Comparison of ENCODE assay signal across 24 cellular contexts in genomic region chr7:85664341-85664740, GRCh38.
DNase-seq lines count a peak whose midpoint lies in the region; ATAC-seq and TF ChIP-seq lines count a peak whose summit lies in the region.
"Had no signal": no experiment of that assay in that cellular context is flagged by ENCODE, and none has a peak within 500 bp of the region (broad histone marks: within the 10 kb centered on the region; RNA-seq: fewer than 3 reads in every experiment).

No MANE protein-coding gene starts in this region.

- in situ Hi-C loops in transverse colon (cut with MboI; ENCODE audit: low pct_ligation_motif_present in 1 of 4, low pct_unique_long_range_greater_than_20kb in 1 of 4, low sequenced_read_pairs in 3 of 4), result no loop called here

- no peak for ATAC-seq in GM18870 (IDR thresholded peaks at IDR 0.05; ENCODE audit: unreplicated experiment)
- ATAC-seq: A549; CD8-positive, alpha-beta T cell; GM12878 had no signal

- H3K9me3 ChIP-seq in transverse colon, result no peaks in the 10 kb centered on the region
- no peaks in the 10 kb centered on the region for H3K9me3 ChIP-seq in stomach
- H3K9me3 ChIP-seq: A549; BLaER1 treated with 17β-estradiol and CSF1 and Interleukin-3, amounts not matched to agents 10 nM and 100 nM had no signal

- intact Hi-C loops in transverse colon (cut with DNase I; ENCODE audit: low total_unique reads) (no loop called here), stomach (cut with DNase I; ENCODE audit: low total_unique reads) (no loop called here)

- DNase-seq in COLO829 (ENCODE audit: low spot score) (peak; percentile 89), RPMI7951 (ENCODE audit: low read depth) (peak; percentile 42), epidermal melanocyte (ENCODE audit: insufficient read length, low spot score) (peak; percentile 24), globus pallidus (ENCODE audit: low spot score) (peak; percentile 7), T1000 (lab: John Stamatoyannopoulos, UW) (no peak), transverse colon (no peak), stomach (no peak)
- DNase-seq: AML-193; CD4-positive, alpha-beta T cell; CD8-positive, alpha-beta T cell; COR-L47; DMS 273 treated with DMSO at 0.1 percent for 48 hours; DMS153; DMS53; DMS79; DND-41; EL; GDM1 had no signal

- no peak overlapping the region for H3K4me3 ChIP-seq in transverse colon
- no peak overlapping the region for H3K4me3 ChIP-seq in stomach
- H3K4me3 ChIP-seq: A549; BLaER1 treated with 17β-estradiol and CSF1 and Interleukin-3, amounts not matched to agents 10 nM and 100 nM; GM12878 had no signal

- no peak for TF ChIP-seq EP300 in transverse colon (IDR thresholded peaks at IDR 0.05; ENCODE audit: low read depth)
- TF ChIP-seq EP300 in stomach (IDR thresholded peaks at IDR 0.05), result no peak

- H3K27ac ChIP-seq in transverse colon, result no peak overlapping the region
- no peak overlapping the region for H3K27ac ChIP-seq in stomach
- H3K27ac ChIP-seq: 22Rv1; A549; BLaER1 treated with 17β-estradiol and CSF1 and Interleukin-3, amounts not matched to agents 10 nM and 100 nM; C4-2B had no signal

- TF ChIP-seq POLR2A in transverse colon (IDR thresholded peaks at IDR 0.05) (no peak), stomach (IDR thresholded peaks at IDR 0.05) (no peak)

- no peaks in the 10 kb centered on the region for H3K36me3 ChIP-seq in transverse colon
- no peaks in the 10 kb centered on the region for H3K36me3 ChIP-seq in stomach
- H3K36me3 ChIP-seq: BLaER1 treated with 17β-estradiol and CSF1 and Interleukin-3, amounts not matched to agents 10 nM and 100 nM had no signal

- H3K4me1 ChIP-seq in transverse colon (no peaks in the 10 kb centered on the region), stomach (no peaks in the 10 kb centered on the region)
- H3K4me1 ChIP-seq: BLaER1 treated with 17β-estradiol and CSF1 and Interleukin-3, amounts not matched to agents 10 nM and 100 nM had no signal

- WGBS in transverse colon (ENCODE audit: low coverage in 1 of 2), 2 donors, result 90 to 92% methylated on average over 2 of the region's 2 CpGs
- WGBS in stomach, 5 donors, result 91 to 98% (median 93%) methylated on average over 2 of the region's 2 CpGs

- H3K27me3 ChIP-seq in transverse colon, result no peaks in the 10 kb centered on the region
- H3K27me3 ChIP-seq in stomach, result no peaks in the 10 kb centered on the region
- H3K27me3 ChIP-seq: BLaER1 treated with 17β-estradiol and CSF1 and Interleukin-3, amounts not matched to agents 10 nM and 100 nM had no signal

- TF ChIP-seq CTCF in transverse colon (IDR thresholded peaks at IDR 0.05), result no peak
- no peak for TF ChIP-seq CTCF in stomach (IDR thresholded peaks at IDR 0.05)

Comparison
In these comparisons a context has a peak if more than half of its experiments do, and no peak if none do; other contexts are left out.
1. DNase-seq: peak in COLO829 (single experiment), RPMI7951 (single experiment), epidermal melanocyte (single experiment) and globus pallidus (single experiment); none in T1000 (single experiment), transverse colon (single experiment) and stomach (single experiment).